ENCODE assay signal across 19 cellular contexts in genomic region chr2:45237128-45237527, GRCh38.
DNase-seq lines count a peak whose midpoint lies in the region; ATAC-seq, FAIRE-seq and TF ChIP-seq lines count a peak whose summit lies in the region.
"Had no signal": no experiment of that assay in that cellular context is flagged by ENCODE, and none has a peak within 500 bp of the region (broad histone marks: within the 10 kb centered on the region; RNA-seq: fewer than 3 reads in every experiment).

No MANE protein-coding gene starts in this region.

- H3K27ac Mint-ChIP-seq in activated naive CD4-positive, alpha-beta T cell treated with anti-CD3 and anti-CD28 coated beads, Interleukin-2, amount 10 ng/mL, durations not matched to agents 7 days and 5 days, result no peak overlapping the region
- H3K27ac Mint-ChIP-seq: endodermal cell; stimulated activated naive CD8-positive, alpha-beta T cell treated with anti-CD3 and anti-CD28 coated beads, Interleukin-15, amount 100 ng/mL, for 72 hours had no signal

- BruUV-seq in PC-9 (replicated peaks; lab: Mats Ljungman, UMichigan), result no TSS peak

- no peak overlapping the region for H2AFZ ChIP-seq in PC-9

- peaks cover 31% of the 10 kb centered on the region for H3F3A ChIP-seq in PC-9 (ENCODE audit: insufficient read depth, low read depth)

- DNase-seq in A172 (ENCODE audit: low spot score), result peak; percentile 76
- DNase-seq in HTR-8/SVneo (ENCODE audit: insufficient read length, low spot score), result peak; percentile 25
- DNase-seq in PC-9, result peak in 1 of 2 experiments; percentile 3
- peak; percentile 54 for DNase-seq in fibroblast of pulmonary artery (ENCODE audit: low read depth)
- no peak for DNase-seq in stimulated activated CD4-positive, alpha-beta T cell treated with anti-CD3 and anti-CD28 coated beads, Interleukin-1b, Interleukin-23, amount 100 ng/mL, for 48 hours
- no peak for DNase-seq in left lobe of liver (ENCODE audit: low spot score)
- DNase-seq in activated naive CD4-positive, alpha-beta T cell treated with anti-CD3 and anti-CD28 coated beads, Interleukin-2, amount 10 ng/mL, durations not matched to agents 7 days and 5 days, result no peak
- DNase-seq: activated gamma-delta T cell; endodermal cell; NCI-H1694; NCI-H526 treated with DMSO at 0.1 percent for 48 hours; nucleus accumbens; SIG-M5; spleen; stimulated activated naive CD8-positive, alpha-beta T cell treated with anti-CD3 and anti-CD28 coated beads, Interleukin-15, amount 100 ng/mL, for 72 hours had no signal

- peak overlapping the region; percentile 63 for H3K27ac ChIP-seq in PC-9
- H3K27ac ChIP-seq: spleen had no signal

- no peaks in the 10 kb centered on the region for H3K36me3 ChIP-seq in PC-9 (ENCODE audit: low read depth)
- H3K36me3 ChIP-seq: spleen had no signal

- H3K27me3 Mint-ChIP-seq in activated naive CD4-positive, alpha-beta T cell treated with anti-CD3 and anti-CD28 coated beads, Interleukin-2, amount 10 ng/mL, durations not matched to agents 7 days and 5 days, result peaks cover 13% of the 10 kb centered on the region

- H4K20me1 ChIP-seq in PC-9 (ENCODE audit: insufficient read depth), result no peaks in the 10 kb centered on the region

- POLR2A ChIA-PET in PC-9 (lab: Charles Lee; ENCODE audit: unreplicated experiment), result no interaction called here

- H3K27me3 ChIP-seq in PC-9 (ENCODE audit: insufficient read depth, low read depth), result no peaks in the 10 kb centered on the region

- no peaks in the 10 kb centered on the region for H3K9me3 Mint-ChIP-seq in activated naive CD4-positive, alpha-beta T cell treated with anti-CD3 and anti-CD28 coated beads, Interleukin-2, amount 10 ng/mL, durations not matched to agents 7 days and 5 days
- H3K9me3 Mint-ChIP-seq: endodermal cell; stimulated activated naive CD8-positive, alpha-beta T cell treated with anti-CD3 and anti-CD28 coated beads, Interleukin-15, amount 100 ng/mL, for 72 hours had no signal

- no peak for FAIRE-seq in HTR-8/SVneo (lab: Jason Lieb, UNC)
- FAIRE-seq: frontal cortex, TTC549 had no signal

- no peaks in the 10 kb centered on the region; the same call in 1 of the 2 replicates for H3K9me3 ChIP-seq in PC-9 (ENCODE audit: insufficient read depth, low read depth)
- H3K9me3 ChIP-seq: spleen had no signal

- H3K4me1 ChIP-seq in PC-9 (replicated peaks; ENCODE audit: insufficient read depth), result peaks cover 44% of the 10 kb centered on the region
- H3K4me1 ChIP-seq: spleen had no signal

- no peaks in the 10 kb centered on the region for H3K79me2 ChIP-seq in PC-9 (ENCODE audit: low read depth)

- H3K9me2 ChIP-seq in PC-9 (ENCODE audit: insufficient read depth), result no peaks in the 10 kb centered on the region

- CTCF ChIA-PET in PC-9 (lab: Charles Lee), result no interaction called here
- CTCF ChIA-PET in activated naive CD4-positive, alpha-beta T cell treated with anti-CD3 and anti-CD28 coated beads, Interleukin-2, amount 10 ng/mL, durations not matched to agents 7 days and 5 days (lab: Charles Lee), result no interaction called here

- no peak for TF ChIP-seq CTCF in PC-9 (conservative IDR thresholded peaks at IDR 0.05)
- no peak for TF ChIP-seq CTCF in fibroblast of pulmonary artery (IDR thresholded peaks at IDR 0.05; ENCODE audit: low read length, missing control alignments)

- no peak overlapping the region for H3K4me3 Mint-ChIP-seq in activated naive CD4-positive, alpha-beta T cell treated with anti-CD3 and anti-CD28 coated beads, Interleukin-2, amount 10 ng/mL, durations not matched to agents 7 days and 5 days
- H3K4me3 Mint-ChIP-seq: brain; endodermal cell; stimulated activated naive CD8-positive, alpha-beta T cell treated with anti-CD3 and anti-CD28 coated beads, Interleukin-15, amount 100 ng/mL, for 72 hours had no signal

- ATAC-seq in GM21390 (IDR thresholded peaks at IDR 0.05; ENCODE audit: unreplicated experiment), result no peak
- ATAC-seq in left lobe of liver, result no peak

- no peaks in the 10 kb centered on the region for H3K36me3 Mint-ChIP-seq in activated naive CD4-positive, alpha-beta T cell treated with anti-CD3 and anti-CD28 coated beads, Interleukin-2, amount 10 ng/mL, durations not matched to agents 7 days and 5 days
- H3K36me3 Mint-ChIP-seq: brain had no signal

- no peak overlapping the region for H3K4me3 ChIP-seq in PC-9
- no peak overlapping the region for H3K4me3 ChIP-seq in fibroblast of pulmonary artery (replicated peaks; ENCODE audit: low read depth, low read length)
- H3K4me3 ChIP-seq: spleen had no signal

- peak overlapping the region; percentile 65 for H3K4me2 ChIP-seq in PC-9

- intact Hi-C loops in PC-9 (cut with micrococcal nuclease; ENCODE audit: unreplicated experiment), result loop anchor here (2.0 to 10.0 kb wide), 5 partner anchors 64 to 255 kb away; no protein-coding TSS in a partner anchor

- no peaks in the 10 kb centered on the region for H3K4me1 Mint-ChIP-seq in activated naive CD4-positive, alpha-beta T cell treated with anti-CD3 and anti-CD28 coated beads, Interleukin-2, amount 10 ng/mL, durations not matched to agents 7 days and 5 days
- H3K4me1 Mint-ChIP-seq: endodermal cell had no signal

Comparison
In these comparisons a context has a peak if more than half of its experiments do, and no peak if none do; other contexts are left out.
1. DNase-seq: peak in A172 (single experiment), HTR-8/SVneo (single experiment) and fibroblast of pulmonary artery (single experiment); none in stimulated activated CD4-positive, alpha-beta T cell treated with anti-CD3 and anti-CD28 coated beads, Interleukin-1b, Interleukin-23, amount 100 ng/mL, for 48 hours (single experiment), left lobe of liver (single experiment) and activated naive CD4-positive, alpha-beta T cell treated with anti-CD3 and anti-CD28 coated beads, Interleukin-2, amount 10 ng/mL, durations not matched to agents 7 days and 5 days (single experiment).